1 cellular context compared by ENCODE assay signal in genomic region chr22:27435839-27436581, GRCh38.
TF ChIP-seq lines count a peak whose summit lies in the region.

No MANE protein-coding gene starts in this region.

TF ChIP-seq in WTC11, 78 proteins besides CTCF, POLR2A, EP300 and RAD21 (continued from another document):
- TF ChIP-seq PRDM15 (CRISPR knock-in tag; IDR thresholded peaks at IDR 0.05) (no peak), ZMAT4 (CRISPR knock-in tag; IDR thresholded peaks at IDR 0.05) (no peak), NR3C1 (CRISPR knock-in tag; conservative IDR thresholded peaks at IDR 0.05; ENCODE audit: low read depth) (no peak), ZNF219 (CRISPR knock-in tag; IDR thresholded peaks at IDR 0.05; ENCODE audit: borderline replicate concordance) (no peak), SMAD3 (CRISPR knock-in tag; IDR thresholded peaks at IDR 0.05; ENCODE audit: borderline replicate concordance) (no peak)
